1 cellular context compared by ENCODE assay signal in the genomic region with DNA sequence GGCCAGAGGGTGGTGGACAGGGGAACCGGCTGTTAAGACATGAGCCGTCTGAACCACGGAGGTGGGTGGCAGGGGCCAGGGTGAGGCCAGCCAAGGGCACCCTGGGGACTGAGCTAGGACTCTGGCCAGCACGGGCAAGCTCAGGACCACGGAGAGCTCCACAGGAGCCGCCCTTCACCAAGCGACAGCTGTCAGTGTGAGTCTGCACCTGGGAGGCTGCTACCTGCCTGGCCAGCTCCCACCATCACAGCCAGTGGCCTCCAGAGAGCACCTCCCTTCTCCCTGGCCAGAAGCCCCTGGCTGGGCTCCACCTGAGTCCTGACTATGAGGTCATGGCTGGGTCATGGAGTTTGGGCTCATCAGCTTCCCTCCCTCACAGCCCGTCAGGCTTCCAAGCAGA.
A peak's percentile ranks its signal among the peaks of the same experiment; 100 is the strongest.
TF ChIP-seq lines count a peak whose summit lies in the region.

No MANE protein-coding gene starts in this region.

TF ChIP-seq in HepG2, 621 proteins besides CTCF, POLR2A, EP300 and RAD21 (continued from another document and continues in another):
- TF ChIP-seq, protein P1, sequence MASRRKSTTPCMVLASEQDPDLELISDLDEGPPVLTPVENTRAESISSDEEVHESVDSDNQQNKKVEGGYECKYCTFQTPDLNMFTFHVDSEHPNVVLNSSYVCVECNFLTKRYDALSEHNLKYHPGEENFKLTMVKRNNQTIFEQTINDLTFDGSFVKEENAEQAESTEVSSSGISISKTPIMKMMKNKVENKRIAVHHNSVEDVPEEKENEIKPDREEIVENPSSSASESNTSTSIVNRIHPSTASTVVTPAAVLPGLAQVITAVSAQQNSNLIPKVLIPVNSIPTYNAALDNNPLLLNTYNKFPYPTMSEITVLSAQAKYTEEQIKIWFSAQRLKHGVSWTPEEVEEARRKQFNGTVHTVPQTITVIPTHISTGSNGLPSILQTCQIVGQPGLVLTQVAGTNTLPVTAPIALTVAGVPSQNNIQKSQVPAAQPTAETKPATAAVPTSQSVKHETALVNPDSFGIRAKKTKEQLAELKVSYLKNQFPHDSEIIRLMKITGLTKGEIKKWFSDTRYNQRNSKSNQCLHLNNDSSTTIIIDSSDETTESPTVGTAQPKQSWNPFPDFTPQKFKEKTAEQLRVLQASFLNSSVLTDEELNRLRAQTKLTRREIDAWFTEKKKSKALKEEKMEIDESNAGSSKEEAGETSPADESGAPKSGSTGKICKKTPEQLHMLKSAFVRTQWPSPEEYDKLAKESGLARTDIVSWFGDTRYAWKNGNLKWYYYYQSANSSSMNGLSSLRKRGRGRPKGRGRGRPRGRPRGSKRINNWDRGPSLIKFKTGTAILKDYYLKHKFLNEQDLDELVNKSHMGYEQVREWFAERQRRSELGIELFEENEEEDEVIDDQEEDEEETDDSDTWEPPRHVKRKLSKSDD (CRISPR knock-in tag; IDR thresholded peaks at IDR 0.05; ENCODE audit: low read depth): peak; percentile 71; the same call in 1 of the 2 replicates
- TF ChIP-seq, protein P2, sequence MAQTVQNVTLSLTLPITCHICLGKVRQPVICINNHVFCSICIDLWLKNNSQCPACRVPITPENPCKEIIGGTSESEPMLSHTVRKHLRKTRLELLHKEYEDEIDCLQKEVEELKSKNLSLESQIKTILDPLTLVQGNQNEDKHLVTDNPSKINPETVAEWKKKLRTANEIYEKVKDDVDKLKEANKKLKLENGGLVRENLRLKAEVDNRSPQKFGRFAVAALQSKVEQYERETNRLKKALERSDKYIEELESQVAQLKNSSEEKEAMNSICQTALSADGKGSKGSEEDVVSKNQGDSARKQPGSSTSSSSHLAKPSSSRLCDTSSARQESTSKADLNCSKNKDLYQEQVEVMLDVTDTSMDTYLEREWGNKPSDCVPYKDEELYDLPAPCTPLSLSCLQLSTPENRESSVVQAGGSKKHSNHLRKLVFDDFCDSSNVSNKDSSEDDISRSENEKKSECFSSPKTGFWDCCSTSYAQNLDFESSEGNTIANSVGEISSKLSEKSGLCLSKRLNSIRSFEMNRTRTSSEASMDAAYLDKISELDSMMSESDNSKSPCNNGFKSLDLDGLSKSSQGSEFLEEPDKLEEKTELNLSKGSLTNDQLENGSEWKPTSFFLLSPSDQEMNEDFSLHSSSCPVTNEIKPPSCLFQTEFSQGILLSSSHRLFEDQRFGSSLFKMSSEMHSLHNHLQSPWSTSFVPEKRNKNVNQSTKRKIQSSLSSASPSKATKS (CRISPR knock-in tag; IDR thresholded peaks at IDR 0.05): no peak
- peak; percentile 71; the same call in 1 of the 2 replicates for TF ChIP-seq ZBTB20 (CRISPR knock-in tag; IDR thresholded peaks at IDR 0.05; ENCODE audit: borderline replicate concordance, low read depth)
- no peak for TF ChIP-seq ZNF484 (CRISPR knock-in tag; IDR thresholded peaks at IDR 0.05; ENCODE audit: borderline replicate concordance, low read depth)
- TF ChIP-seq SIX4 (CRISPR knock-in tag; IDR thresholded peaks at IDR 0.05): peak; percentile 72; the same call in 1 of the 2 replicates
- TF ChIP-seq NFYB (CRISPR knock-in tag; IDR thresholded peaks at IDR 0.05): 0 out of 2 replicates have a peak, but pooled peaks have one; percentile 25
- TF ChIP-seq, protein P3, sequence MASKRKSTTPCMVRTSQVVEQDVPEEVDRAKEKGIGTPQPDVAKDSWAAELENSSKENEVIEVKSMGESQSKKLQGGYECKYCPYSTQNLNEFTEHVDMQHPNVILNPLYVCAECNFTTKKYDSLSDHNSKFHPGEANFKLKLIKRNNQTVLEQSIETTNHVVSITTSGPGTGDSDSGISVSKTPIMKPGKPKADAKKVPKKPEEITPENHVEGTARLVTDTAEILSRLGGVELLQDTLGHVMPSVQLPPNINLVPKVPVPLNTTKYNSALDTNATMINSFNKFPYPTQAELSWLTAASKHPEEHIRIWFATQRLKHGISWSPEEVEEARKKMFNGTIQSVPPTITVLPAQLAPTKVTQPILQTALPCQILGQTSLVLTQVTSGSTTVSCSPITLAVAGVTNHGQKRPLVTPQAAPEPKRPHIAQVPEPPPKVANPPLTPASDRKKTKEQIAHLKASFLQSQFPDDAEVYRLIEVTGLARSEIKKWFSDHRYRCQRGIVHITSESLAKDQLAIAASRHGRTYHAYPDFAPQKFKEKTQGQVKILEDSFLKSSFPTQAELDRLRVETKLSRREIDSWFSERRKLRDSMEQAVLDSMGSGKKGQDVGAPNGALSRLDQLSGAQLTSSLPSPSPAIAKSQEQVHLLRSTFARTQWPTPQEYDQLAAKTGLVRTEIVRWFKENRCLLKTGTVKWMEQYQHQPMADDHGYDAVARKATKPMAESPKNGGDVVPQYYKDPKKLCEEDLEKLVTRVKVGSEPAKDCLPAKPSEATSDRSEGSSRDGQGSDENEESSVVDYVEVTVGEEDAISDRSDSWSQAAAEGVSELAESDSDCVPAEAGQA (IDR thresholded peaks at IDR 0.05; ENCODE audit: low read depth): no peak
- TF ChIP-seq, protein P3 (CRISPR knock-in tag; IDR thresholded peaks at IDR 0.05; ENCODE audit: borderline replicate concordance): no peak
- TF ChIP-seq CC2D1A (CRISPR knock-in tag; IDR thresholded peaks at IDR 0.05): no peak
- peak; percentile 38; the same call in 1 of the 2 replicates for TF ChIP-seq ZNF333 (CRISPR knock-in tag; IDR thresholded peaks at IDR 0.05; ENCODE audit: borderline replicate concordance)
- no peak for TF ChIP-seq ZNF850 (CRISPR knock-in tag; conservative IDR thresholded peaks at IDR 0.05)
- peak; percentile 58; the same call in 1 of the 2 replicates for TF ChIP-seq RXRB (CRISPR knock-in tag; IDR thresholded peaks at IDR 0.05; ENCODE audit: borderline replicate concordance)
- no peak for TF ChIP-seq NFATC3 (CRISPR knock-in tag; IDR thresholded peaks at IDR 0.05)
- TF ChIP-seq, protein P4, sequence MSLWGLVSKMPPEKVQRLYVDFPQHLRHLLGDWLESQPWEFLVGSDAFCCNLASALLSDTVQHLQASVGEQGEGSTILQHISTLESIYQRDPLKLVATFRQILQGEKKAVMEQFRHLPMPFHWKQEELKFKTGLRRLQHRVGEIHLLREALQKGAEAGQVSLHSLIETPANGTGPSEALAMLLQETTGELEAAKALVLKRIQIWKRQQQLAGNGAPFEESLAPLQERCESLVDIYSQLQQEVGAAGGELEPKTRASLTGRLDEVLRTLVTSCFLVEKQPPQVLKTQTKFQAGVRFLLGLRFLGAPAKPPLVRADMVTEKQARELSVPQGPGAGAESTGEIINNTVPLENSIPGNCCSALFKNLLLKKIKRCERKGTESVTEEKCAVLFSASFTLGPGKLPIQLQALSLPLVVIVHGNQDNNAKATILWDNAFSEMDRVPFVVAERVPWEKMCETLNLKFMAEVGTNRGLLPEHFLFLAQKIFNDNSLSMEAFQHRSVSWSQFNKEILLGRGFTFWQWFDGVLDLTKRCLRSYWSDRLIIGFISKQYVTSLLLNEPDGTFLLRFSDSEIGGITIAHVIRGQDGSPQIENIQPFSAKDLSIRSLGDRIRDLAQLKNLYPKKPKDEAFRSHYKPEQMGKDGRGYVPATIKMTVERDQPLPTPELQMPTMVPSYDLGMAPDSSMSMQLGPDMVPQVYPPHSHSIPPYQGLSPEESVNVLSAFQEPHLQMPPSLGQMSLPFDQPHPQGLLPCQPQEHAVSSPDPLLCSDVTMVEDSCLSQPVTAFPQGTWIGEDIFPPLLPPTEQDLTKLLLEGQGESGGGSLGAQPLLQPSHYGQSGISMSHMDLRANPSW (CRISPR knock-in tag; IDR thresholded peaks at IDR 0.05; ENCODE audit: borderline replicate concordance): no peak
- peak; percentile 51; the same call in 1 of the 2 replicates for TF ChIP-seq HOXA3 (CRISPR knock-in tag; IDR thresholded peaks at IDR 0.05)
- TF ChIP-seq ZNF670 (CRISPR knock-in tag; IDR thresholded peaks at IDR 0.05; ENCODE audit: borderline replicate concordance): no peak
- TF ChIP-seq GATAD2A (CRISPR knock-in tag; IDR thresholded peaks at IDR 0.05): peak; percentile 51; the same call in 1 of the 2 replicates
- peak; percentile 79; the same call in 1 of the 2 replicates for TF ChIP-seq MEIS1 (CRISPR knock-in tag; IDR thresholded peaks at IDR 0.05; ENCODE audit: borderline replicate concordance)
- TF ChIP-seq, protein P5, sequence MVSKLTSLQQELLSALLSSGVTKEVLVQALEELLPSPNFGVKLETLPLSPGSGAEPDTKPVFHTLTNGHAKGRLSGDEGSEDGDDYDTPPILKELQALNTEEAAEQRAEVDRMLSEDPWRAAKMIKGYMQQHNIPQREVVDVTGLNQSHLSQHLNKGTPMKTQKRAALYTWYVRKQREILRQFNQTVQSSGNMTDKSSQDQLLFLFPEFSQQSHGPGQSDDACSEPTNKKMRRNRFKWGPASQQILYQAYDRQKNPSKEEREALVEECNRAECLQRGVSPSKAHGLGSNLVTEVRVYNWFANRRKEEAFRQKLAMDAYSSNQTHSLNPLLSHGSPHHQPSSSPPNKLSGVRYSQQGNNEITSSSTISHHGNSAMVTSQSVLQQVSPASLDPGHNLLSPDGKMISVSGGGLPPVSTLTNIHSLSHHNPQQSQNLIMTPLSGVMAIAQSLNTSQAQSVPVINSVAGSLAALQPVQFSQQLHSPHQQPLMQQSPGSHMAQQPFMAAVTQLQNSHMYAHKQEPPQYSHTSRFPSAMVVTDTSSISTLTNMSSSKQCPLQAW (CRISPR knock-in tag; IDR thresholded peaks at IDR 0.05): 0 out of 2 replicates have a peak, but pooled peaks have one; percentile 29
- TF ChIP-seq, protein P6, sequence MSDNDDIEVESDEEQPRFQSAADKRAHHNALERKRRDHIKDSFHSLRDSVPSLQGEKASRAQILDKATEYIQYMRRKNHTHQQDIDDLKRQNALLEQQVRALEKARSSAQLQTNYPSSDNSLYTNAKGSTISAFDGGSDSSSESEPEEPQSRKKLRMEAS (IDR thresholded peaks at IDR 0.05): no peak
- peak in 1 of 2 experiments; percentile 91; a peak in 2 of 4 replicates for TF ChIP-seq KLF16 (CRISPR knock-in tag; IDR thresholded peaks at IDR 0.05)
- TF ChIP-seq ARHGAP35 (CRISPR knock-in tag; IDR thresholded peaks at IDR 0.05; ENCODE audit: borderline replicate concordance): no peak
- TF ChIP-seq, protein P7, sequence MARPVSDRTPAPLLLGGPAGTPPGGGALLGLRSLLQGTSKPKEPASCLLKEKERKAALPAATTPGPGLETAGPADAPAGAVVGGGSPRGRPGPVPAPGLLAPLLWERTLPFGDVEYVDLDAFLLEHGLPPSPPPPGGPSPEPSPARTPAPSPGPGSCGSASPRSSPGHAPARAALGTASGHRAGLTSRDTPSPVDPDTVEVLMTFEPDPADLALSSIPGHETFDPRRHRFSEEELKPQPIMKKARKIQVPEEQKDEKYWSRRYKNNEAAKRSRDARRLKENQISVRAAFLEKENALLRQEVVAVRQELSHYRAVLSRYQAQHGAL (CRISPR knock-in tag; IDR thresholded peaks at IDR 0.05; ENCODE audit: not compliant biosample characterization): no peak
- TF ChIP-seq, protein P8, sequence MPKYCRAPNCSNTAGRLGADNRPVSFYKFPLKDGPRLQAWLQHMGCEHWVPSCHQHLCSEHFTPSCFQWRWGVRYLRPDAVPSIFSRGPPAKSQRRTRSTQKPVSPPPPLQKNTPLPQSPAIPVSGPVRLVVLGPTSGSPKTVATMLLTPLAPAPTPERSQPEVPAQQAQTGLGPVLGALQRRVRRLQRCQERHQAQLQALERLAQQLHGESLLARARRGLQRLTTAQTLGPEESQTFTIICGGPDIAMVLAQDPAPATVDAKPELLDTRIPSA (CRISPR knock-in tag; IDR thresholded peaks at IDR 0.05; ENCODE audit: borderline replicate concordance): no peak
- TF ChIP-seq RFX3 (CRISPR knock-in tag; IDR thresholded peaks at IDR 0.05): 0 out of 2 replicates have a peak, but pooled peaks have one; percentile 12
- TF ChIP-seq SMAD9 (CRISPR knock-in tag; IDR thresholded peaks at IDR 0.05): no peak
- peak; percentile 61; the same call in 1 of the 2 replicates for TF ChIP-seq ZNF160 (CRISPR knock-in tag; IDR thresholded peaks at IDR 0.05)
- no peak for TF ChIP-seq KAT7 (CRISPR knock-in tag; IDR thresholded peaks at IDR 0.05; ENCODE audit: borderline replicate concordance)
- peak; percentile 27; the same call in 1 of the 2 replicates for TF ChIP-seq ETV5 (CRISPR knock-in tag; IDR thresholded peaks at IDR 0.05; ENCODE audit: borderline replicate concordance)
- peak; percentile 66 for TF ChIP-seq KMT2B (CRISPR knock-in tag; IDR thresholded peaks at IDR 0.05)
- TF ChIP-seq MAF1 (CRISPR knock-in tag; IDR thresholded peaks at IDR 0.05; ENCODE audit: borderline replicate concordance): no peak
- TF ChIP-seq, protein P9, sequence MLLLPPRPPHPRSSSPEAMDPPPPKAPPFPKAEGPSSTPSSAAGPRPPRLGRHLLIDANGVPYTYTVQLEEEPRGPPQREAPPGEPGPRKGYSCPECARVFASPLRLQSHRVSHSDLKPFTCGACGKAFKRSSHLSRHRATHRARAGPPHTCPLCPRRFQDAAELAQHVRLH (CRISPR knock-in tag; IDR thresholded peaks at IDR 0.05; ENCODE audit: borderline replicate concordance, low read depth): peak; percentile 86; the same call in 1 of the 2 replicates
- TF ChIP-seq ATF7-NPFF (CRISPR knock-in tag; IDR thresholded peaks at IDR 0.05; ENCODE audit: low read depth): peak; percentile 90
- no peak for TF ChIP-seq MAZ (IDR thresholded peaks at IDR 0.05; ENCODE audit: borderline replicate concordance, low read depth, low read length)
- TF ChIP-seq MAZ (CRISPR knock-in tag; IDR thresholded peaks at IDR 0.05; ENCODE audit: low read depth): no peak
- TF ChIP-seq ZNF549 (CRISPR knock-in tag; IDR thresholded peaks at IDR 0.05): no peak
- TF ChIP-seq ZNF230 (CRISPR knock-in tag; IDR thresholded peaks at IDR 0.05): 0 out of 2 replicates have a peak, but pooled peaks have one; percentile 52
- TF ChIP-seq, protein P10, sequence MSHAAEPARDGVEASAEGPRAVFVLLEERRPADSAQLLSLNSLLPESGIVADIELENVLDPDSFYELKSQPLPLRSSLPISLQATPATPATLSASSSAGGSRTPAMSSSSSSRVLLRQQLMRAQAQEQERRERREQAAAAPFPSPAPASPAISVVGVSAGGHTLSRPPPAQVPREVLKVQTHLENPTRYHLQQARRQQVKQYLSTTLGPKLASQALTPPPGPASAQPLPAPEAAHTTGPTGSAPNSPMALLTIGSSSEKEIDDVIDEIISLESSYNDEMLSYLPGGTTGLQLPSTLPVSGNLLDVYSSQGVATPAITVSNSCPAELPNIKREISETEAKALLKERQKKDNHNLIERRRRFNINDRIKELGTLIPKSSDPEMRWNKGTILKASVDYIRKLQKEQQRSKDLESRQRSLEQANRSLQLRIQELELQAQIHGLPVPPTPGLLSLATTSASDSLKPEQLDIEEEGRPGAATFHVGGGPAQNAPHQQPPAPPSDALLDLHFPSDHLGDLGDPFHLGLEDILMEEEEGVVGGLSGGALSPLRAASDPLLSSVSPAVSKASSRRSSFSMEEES (CRISPR knock-in tag; IDR thresholded peaks at IDR 0.05): peak; percentile 79
- TF ChIP-seq TBX2 (CRISPR knock-in tag; IDR thresholded peaks at IDR 0.05; ENCODE audit: borderline replicate concordance): no peak; the same call in 1 of the 2 replicates
